In the genomic region with DNA sequence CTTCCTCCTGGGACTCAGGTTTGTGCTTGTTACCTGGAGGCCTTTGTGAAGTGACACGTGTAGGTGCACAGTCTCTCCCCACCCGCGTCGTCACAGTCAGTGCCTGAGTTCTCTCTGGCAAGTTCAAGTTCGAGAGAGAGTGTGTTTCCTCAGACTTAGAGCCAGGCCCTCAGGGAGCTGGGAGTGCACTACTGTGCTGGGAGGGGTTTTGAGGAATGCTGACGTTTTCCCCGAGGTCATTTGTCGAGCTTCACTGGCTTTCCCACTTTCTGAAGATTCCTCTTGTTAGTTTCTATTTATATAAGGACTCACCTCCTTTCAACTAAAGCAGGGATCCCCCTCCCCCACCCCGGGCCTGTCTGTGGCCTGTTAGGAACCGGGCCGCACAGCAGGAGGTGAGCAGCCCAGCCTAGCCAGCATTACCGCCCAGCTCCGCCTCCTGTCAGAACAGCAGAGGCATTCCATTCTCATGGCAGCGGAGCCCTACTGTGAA, we compare ENCODE assay signal across 10 cellular contexts.
DNase-seq lines count a peak whose midpoint lies in the region; ATAC-seq and TF ChIP-seq lines count a peak whose summit lies in the region.
"Had no signal": no experiment of that assay in that cellular context is flagged by ENCODE, and none has a peak within 500 bp of the region (broad histone marks: within the 10 kb centered on the region; RNA-seq: fewer than 3 reads in every experiment).

No MANE protein-coding gene starts in this region.

- peak overlapping the region; percentile 88 for H3K27ac ChIP-seq in cardiac muscle cell
- H3K27ac ChIP-seq in left ventricle myocardium inferior (replicated peaks), result no peak overlapping the region
- H3K27ac ChIP-seq: VCaP had no signal

- H3K36me3 ChIP-seq in cardiac muscle cell (no peaks in the 10 kb centered on the region), left ventricle myocardium inferior (no peaks in the 10 kb centered on the region)

- TF ChIP-seq CTCF in cardiac muscle cell (IDR thresholded peaks at IDR 0.05; ENCODE audit: low read depth, low read length) (no peak), left ventricle myocardium inferior (IDR thresholded peaks at IDR 0.05; ENCODE audit: borderline replicate concordance) (no peak)

- peaks cover 13% of the 10 kb centered on the region for H3K4me1 ChIP-seq in cardiac muscle cell (ENCODE audit: low read depth)
- H3K4me1 ChIP-seq in left ventricle myocardium inferior, result no peaks in the 10 kb centered on the region

- H3K4me3 ChIP-seq in cardiac muscle cell (peak overlapping the region; percentile 9), left ventricle myocardium inferior (no peak overlapping the region)

- no peak for ATAC-seq in GM18511 (IDR thresholded peaks at IDR 0.05; ENCODE audit: unreplicated experiment)

- H3K27me3 ChIP-seq in cardiac muscle cell (no peaks in the 10 kb centered on the region), left ventricle myocardium inferior (ENCODE audit: low read depth) (peaks cover 34% of the 10 kb centered on the region)

- intact Hi-C loops in left ventricle myocardium inferior (cut with micrococcal nuclease), result no loop called here

- H3K9me3 ChIP-seq in cardiac muscle cell (ENCODE audit: low read depth) (no peaks in the 10 kb centered on the region), left ventricle myocardium inferior (replicated peaks) (peaks cover 3% of the 10 kb centered on the region)

- DNase-seq in cardiac muscle cell (ENCODE audit: low read depth in 1 of 2, low spot score in 1 of 2) (peak; percentile 54 to 85), left ventricle myocardium inferior (no peak), cerebellar cortex (ENCODE audit: low spot score) (peak; percentile 55), left kidney (ENCODE audit: low read depth, low spot score) (peak; percentile 95), ureter (ENCODE audit: low spot score) (peak; percentile 70), NCI-H526 treated with DMSO at 0.1 percent for 48 hours (lab: John Stamatoyannopoulos, UW) (no peak), HCEC 1CT (no peak)
- DNase-seq: NCI-H2029 had no signal

Comparison
In these comparisons a context has a peak if more than half of its experiments do, and no peak if none do; other contexts are left out.
1. DNase-seq: peak in cardiac muscle cell (2 of 2), cerebellar cortex (single experiment), left kidney (single experiment) and ureter (single experiment); none in left ventricle myocardium inferior (single experiment), NCI-H526 treated with DMSO at 0.1 percent for 48 hours (single experiment) and HCEC 1CT (single experiment).